In genomic region chr12:63699011-63699410, GRCh38 we compare ENCODE assay signal across 2 cellular contexts. TPM values are rescaled to one million over a fixed set of nuclear protein-coding genes. Genes with fewer than 3 reads are reported as not detected.
"Had no signal": no experiment of that assay in that cellular context is flagged by ENCODE, and none has a peak within 500 bp of the region (broad histone marks: within the 10 kb centered on the region; RNA-seq: fewer than 3 reads in every experiment).

No MANE protein-coding gene starts in this region.

RNA-seq across cellular contexts. Expression of gene DPY19L2, which starts 30.7 kb away (rescaled TPM):
- polyA plus RNA-seq: HepG2, IgD-negative memory B cell had no signal
